Comparison of ENCODE assay signal across 15 cellular contexts in genomic region chr12:25788707-25789106, GRCh38.
"Had no signal": no experiment of that assay in that cellular context is flagged by ENCODE, and none has a peak within 500 bp of the region (broad histone marks: within the 10 kb centered on the region; RNA-seq: fewer than 3 reads in every experiment).

No MANE protein-coding gene starts in this region.

- H3K36me3 Mint-ChIP-seq: activated naive CD8-positive, alpha-beta T cell; WTC11 had no signal

- H3K27me3 ChIP-seq: thyroid gland had no signal

- ATAC-seq: activated CD8-positive, alpha-beta T cell treated with anti-CD3 and anti-CD28 coated beads for 36 hours; lower lobe of right lung; WTC11 had no signal

- H3K27ac ChIP-seq: lower lobe of right lung, prostate gland had no signal

- H3K27me3 Mint-ChIP-seq: activated CD8-positive, alpha-beta T cell treated with anti-CD3 and anti-CD28 coated beads for 36 hours; activated naive CD8-positive, alpha-beta T cell had no signal

- H3K4me3 Mint-ChIP-seq: activated CD8-positive, alpha-beta T cell treated with anti-CD3 and anti-CD28 coated beads for 36 hours; activated naive CD8-positive, alpha-beta T cell; endodermal cell; WTC11 had no signal

- DNase-seq: activated CD4-positive, alpha-beta T cell treated with anti-CD3 and anti-CD28 coated beads for 4 hours; activated CD8-positive, alpha-beta memory T cell treated with anti-CD3 and anti-CD28 coated beads, Interleukin-2, amount 50 U/mL, for 4 hours; activated CD8-positive, alpha-beta T cell treated with anti-CD3 and anti-CD28 coated beads for 36 hours; activated gamma-delta T cell treated with Interleukin-2 at 50 U/mL for 16 hours; dorsolateral prefrontal cortex; endodermal cell; foreskin fibroblast; head of caudate nucleus; lower lobe of right lung; stimulated activated CD4-positive, alpha-beta T cell treated with anti-CD3 and anti-CD28 coated beads, Interleukin-1b, Interleukin-23, amount 100 ng/mL, for 48 hours; T1000; thyroid gland had no signal

- H3K4me1 ChIP-seq: prostate gland, thyroid gland had no signal

- H3K27ac Mint-ChIP-seq: activated CD8-positive, alpha-beta T cell treated with anti-CD3 and anti-CD28 coated beads for 36 hours; activated naive CD8-positive, alpha-beta T cell; endodermal cell; WTC11 had no signal

- H3K36me3 ChIP-seq: lower lobe of right lung, prostate gland, thyroid gland had no signal

- H3K9me3 ChIP-seq: lower lobe of right lung, prostate gland, thyroid gland had no signal

- H3K9me3 Mint-ChIP-seq: activated CD8-positive, alpha-beta T cell treated with anti-CD3 and anti-CD28 coated beads for 36 hours; endodermal cell; WTC11 had no signal

- H3K4me3 ChIP-seq: dorsolateral prefrontal cortex, lower lobe of right lung, prostate gland, thyroid gland had no signal
